In genomic region chr12:100801335-100801734, GRCh38 we compare ENCODE assay signal across 29 cellular contexts. TPM values are rescaled to one million over a fixed set of nuclear protein-coding genes. Genes with fewer than 3 reads are reported as not detected.
"Had no signal": no experiment of that assay in that cellular context is flagged by ENCODE, and none has a peak within 500 bp of the region (broad histone marks: within the 10 kb centered on the region; RNA-seq: fewer than 3 reads in every experiment).

No MANE protein-coding gene starts in this region.

- H3K27me3 ChIP-seq: gastrocnemius medialis, tibial artery, upper lobe of right lung had no signal

- H3K4me2 ChIP-seq: SK-N-SH had no signal

- ATAC-seq: activated CD4-positive, CD25-positive, alpha-beta regulatory T cell treated with anti-CD3 and anti-CD28 coated beads, Interleukin-2, amount 50 U/mL, for 24 hours; activated T-cell treated with anti-CD3 and anti-CD28 coated beads, Interleukin-2, amount 50 U/mL, for 4 hours; activated T-helper 17 cell treated with anti-CD3 and anti-CD28 coated beads, Interleukin-2, amount 50 U/mL, for 72 hours; gastrocnemius medialis; lower lobe of right lung; natural killer cell; right cardiac atrium; stimulated activated effector memory CD8-positive, alpha-beta T cell treated with anti-CD3 and anti-CD28 coated beads, Interleukin-12 subunit alpha, Interleukin-12 subunit beta, amount 100 ng/mL, for 72 hours; T-helper 17 cell; upper lobe of right lung had no signal

- H3K27ac ChIP-seq: gastrocnemius medialis, lower lobe of right lung, tibial artery, upper lobe of right lung, WERI-Rb-1 had no signal

- DNase-seq: activated CD4-positive, alpha-beta memory T cell treated with anti-CD3 and anti-CD28 coated beads, Interleukin-2, amount 10 ng/mL, durations not matched to agents 7 days and 5 days; activated CD4-positive, alpha-beta T cell treated with anti-CD3 and anti-CD28 coated beads, Interleukin-2, amount 10 ng/mL, durations not matched to agents 7 days and 5 days; activated gamma-delta T cell treated with Interleukin-2 at 50 U/mL for 16 hours; activated naive CD4-positive, alpha-beta T cell treated with anti-CD3 and anti-CD28 coated beads, Interleukin-2, amount 50 U/mL, for 16 hours; activated T-cell treated with anti-CD3 and anti-CD28 coated beads, Interleukin-2, amount 50 U/mL, for 4 hours; amygdala; central memory CD4-positive, alpha-beta T cell; dermis blood vessel endothelial cell; effector CD8-positive, alpha-beta T cell; gastrocnemius medialis; hippocampal formation; immature natural killer cell; kidney; lower lobe of right lung; mesendoderm; natural killer cell; right cardiac atrium; SK-N-SH; stimulated activated CD4-positive, alpha-beta T cell treated with anti-CD3 and anti-CD28 coated beads, Interleukin-12 subunit alpha, Interleukin-12 subunit beta, amount 100 ng/mL, for 4 hours; stimulated activated CD4-positive, alpha-beta T cell treated with anti-CD3 and anti-CD28 coated beads, Interleukin-4, amount 100 ng/mL, for 24 hours; T-helper 17 cell; T1000; tibial artery; upper lobe of right lung; WERI-Rb-1 had no signal

- H3K9me3 ChIP-seq: gastrocnemius medialis, lower lobe of right lung, SK-N-SH, upper lobe of right lung had no signal

- H3K9me2 ChIP-seq: SK-N-SH had no signal

- H3K4me3 ChIP-seq: gastrocnemius medialis, lower lobe of right lung, tibial artery, upper lobe of right lung had no signal

- H3K9ac ChIP-seq: SK-N-SH had no signal

- H3K36me3 ChIP-seq: gastrocnemius medialis, lower lobe of right lung, tibial artery, upper lobe of right lung, WERI-Rb-1 had no signal

- H3K4me1 ChIP-seq: gastrocnemius medialis, lower lobe of right lung, tibial artery, upper lobe of right lung had no signal

RNA-seq across cellular contexts. Expression of gene ANO4, which starts 6.8 kb away (rescaled TPM):
- total RNA-seq: activated CD4-positive, alpha-beta memory T cell treated with anti-CD3 and anti-CD28 coated beads, Interleukin-2, amount 10 ng/mL, durations not matched to agents 7 days and 5 days; activated CD4-positive, alpha-beta T cell treated with anti-CD3 and anti-CD28 coated beads, Interleukin-2, amount 10 ng/mL, durations not matched to agents 7 days and 5 days; activated T-cell treated with anti-CD3 and anti-CD28 coated beads, Interleukin-2, amount 50 U/mL, for 4 hours; activated T-helper 17 cell treated with anti-CD3 and anti-CD28 coated beads, Interleukin-2, amount 50 U/mL, for 72 hours; mononuclear cell; natural killer cell; T-helper 17 cell had no signal
- polyA plus RNA-seq: immature natural killer cell had no signal
